ENCODE assay signal across 8 cellular contexts in genomic region chr20:62642666-62643520, GRCh38. TPM values are rescaled to one million over a fixed set of nuclear protein-coding genes. Genes with fewer than 3 reads are reported as not detected.
A peak's percentile ranks its signal among the peaks of the same experiment; 100 is the strongest.
DNase-seq lines count a peak whose midpoint lies in the region; TF ChIP-seq lines count a peak whose summit lies in the region.

No MANE protein-coding gene starts in this region.

- H2BK15ac ChIP-seq in H9 (ENCODE audit: low read depth, low read length): no peak overlapping the region

- H2BK12ac ChIP-seq in H9 (ENCODE audit: insufficient read length, low read depth, low read length): no peak overlapping the region

- H4K20me1 ChIP-seq in H9 (ENCODE audit: control insufficient read depth, insufficient read depth, insufficient read length): no peaks in the 10 kb centered on the region

- peak overlapping the region; percentile 67 for H3K4me2 ChIP-seq in H9 (ENCODE audit: insufficient read depth, insufficient read length, low read length)

- no peak overlapping the region for H3K9ac ChIP-seq in H9 (ENCODE audit: extremely low read depth, insufficient read length, low read length)

- no peak overlapping the region for H2BK20ac ChIP-seq in H9 (ENCODE audit: low read depth, low read length, poor library complexity, severe bottlenecking)

- H3K27ac ChIP-seq in H9 (ENCODE audit: insufficient read length, low read depth, low read length) (no peak overlapping the region), esophagus muscularis mucosa (replicated peaks in 1 of 4) (peak overlapping the region; percentile 44 to 75 (median 72)), neutrophil (peak overlapping the region; percentile 49), urinary bladder (ENCODE audit: low read depth) (peak overlapping the region; percentile 24)

- H3K56ac ChIP-seq in H9 (ENCODE audit: insufficient read length, low read depth, low read length): no peak overlapping the region

- no peak overlapping the region for H4K5ac ChIP-seq in H9 (ENCODE audit: insufficient read length, low read depth, low read length)

- no peak overlapping the region for H3K4ac ChIP-seq in H9 (ENCODE audit: low read depth, low read length)

- peaks cover 8% of the 10 kb centered on the region for H3K23me2 ChIP-seq in H9 (ENCODE audit: insufficient read length, low read depth, low read length, poor library complexity, severe bottlenecking)

- peak overlapping the region; percentile 56 to 63 (median 62) for H3K4me3 ChIP-seq in esophagus muscularis mucosa
- H3K4me3 ChIP-seq in neutrophil (ENCODE audit: low read depth in 1 of 2, low read length in 1 of 2): peak overlapping the region; percentile 59 to 67
- peak overlapping the region; percentile 50 for H3K4me3 ChIP-seq in urinary bladder (ENCODE audit: low read depth, low read length)

- H2AK5ac ChIP-seq in H9 (ENCODE audit: insufficient read length, low read length): no peak overlapping the region

- no peak overlapping the region for H3K23ac ChIP-seq in H9 (ENCODE audit: insufficient read length, low read depth, low read length)

- H3K79me2 ChIP-seq in H9 (ENCODE audit: insufficient read depth, low read length): peaks cover 3% of the 10 kb centered on the region; the same call in 1 of the 2 replicates

- no peak overlapping the region for H2BK5ac ChIP-seq in H9 (ENCODE audit: insufficient read length, low read length)

- no peaks in the 10 kb centered on the region for H3K9me3 ChIP-seq in H9 (ENCODE audit: control insufficient read depth, low read depth, low read length)
- no peaks in the 10 kb centered on the region for H3K9me3 ChIP-seq in esophagus muscularis mucosa
- H3K9me3 ChIP-seq in neutrophil: no peaks in the 10 kb centered on the region

- TF ChIP-seq CTCF in H9 (conservative IDR thresholded peaks at IDR 0.05): no peak
- TF ChIP-seq CTCF in esophagus muscularis mucosa (IDR thresholded peaks at IDR 0.05): no peak
- TF ChIP-seq CTCF in neutrophil (IDR thresholded peaks at IDR 0.05): no peak

- H4K8ac ChIP-seq in H9 (replicated peaks; ENCODE audit: insufficient read length, low read depth, low read length): no peak overlapping the region

- H3K27me3 Mint-ChIP-seq in H9 (ENCODE audit: low read depth): peaks cover 64% of the 10 kb centered on the region

- no peak overlapping the region for H2BK120ac ChIP-seq in H9 (ENCODE audit: low read depth, low read length, poor library complexity, severe bottlenecking)

- no peaks in the 10 kb centered on the region for H3K79me1 ChIP-seq in H9 (ENCODE audit: insufficient read depth, low read depth, low read length, poor library complexity, severe bottlenecking)

- intact Hi-C loops in esophagus muscularis mucosa (cut with DNase I): no loop called here

- peak; percentile 15 for DNase-seq in EH (ENCODE audit: low read depth)
- DNase-seq in H9: peak; percentile 49
- DNase-seq in NCI-H1105 treated with DMSO at 0.1 percent for 48 hours (lab: John Stamatoyannopoulos, UW): peak; percentile 52
- DNase-seq in activated CD8-positive, alpha-beta memory T cell treated with anti-CD3 and anti-CD28 coated beads, Interleukin-2, amount 50 U/mL, for 1 hour (ENCODE audit: extremely low read depth): peak; percentile 19
- DNase-seq in esophagus muscularis mucosa (ENCODE audit: extremely low spot score): no peak
- no peak for DNase-seq in mesenteric fat pad (ENCODE audit: low spot score)

- peak overlapping the region; percentile 67 to 70 for H3K4me3 Mint-ChIP-seq in H9

- H3K14ac ChIP-seq in H9 (ENCODE audit: insufficient read depth, low read length): no peak overlapping the region

- H3K4me1 Mint-ChIP-seq in H9: peaks cover 14 to 29% of the 10 kb centered on the region in 2 experiments

- TF ChIP-seq POLR2A in esophagus muscularis mucosa (IDR thresholded peaks at IDR 0.05; ENCODE audit: low read depth): no peak

- no peak overlapping the region for H3K27ac Mint-ChIP-seq in H9

- H3K36me3 ChIP-seq in esophagus muscularis mucosa: peaks cover 0 to 16% (median 1%) of the 10 kb centered on the region in 4 donors
- H3K36me3 ChIP-seq in neutrophil: no peaks in the 10 kb centered on the region
- H3K36me3 ChIP-seq in urinary bladder (ENCODE audit: insufficient read depth): no peaks in the 10 kb centered on the region

- H3K27me3 ChIP-seq in H9 (ENCODE audit: insufficient read depth, low read length): peaks cover 9% of the 10 kb centered on the region; the same call in 1 of the 2 replicates
- peaks cover 0 to 87% (median 21%) of the 10 kb centered on the region in 4 donors for H3K27me3 ChIP-seq in esophagus muscularis mucosa
- peaks cover 64% of the 10 kb centered on the region for H3K27me3 ChIP-seq in neutrophil

- H3K4me1 ChIP-seq in H9 (ENCODE audit: insufficient read depth, low read length) (peaks cover 5% of the 10 kb centered on the region), esophagus muscularis mucosa (peaks cover 33 to 56% (median 50%) of the 10 kb centered on the region in 4 donors), neutrophil (ENCODE audit: control insufficient read depth in 1 of 2, insufficient read depth in 1 of 2, low read depth in 1 of 2, low read length in 1 of 2) (peaks cover 35 to 45% of the 10 kb centered on the region in 2 experiments), urinary bladder (ENCODE audit: insufficient read depth) (peaks cover 5% of the 10 kb centered on the region)

- no peak for TF ChIP-seq EP300 in esophagus muscularis mucosa (IDR thresholded peaks at IDR 0.05)

- no peak overlapping the region for H3K18ac ChIP-seq in H9 (ENCODE audit: insufficient read length, low read depth, low read length)

- no peak overlapping the region for H4K91ac ChIP-seq in H9 (ENCODE audit: insufficient read length, low read depth, low read length)

- peaks cover 0 to 2% (median 0%) of the 10 kb centered on the region in 3 experiments; a peak in 1 of 7 replicates for H3K36me3 Mint-ChIP-seq in H9 (ENCODE audit: insufficient read depth in 1 of 3, low read depth in 3 of 3)

- no CpG with 5 or more reads among the region's 84 CpGs for WGBS in H9 (ENCODE audit: extremely low coverage, insufficient read length, low lambda C conversion rate)
- 2% methylated on average over 32 of the region's 84 CpGs for WGBS in esophagus muscularis mucosa
- 1% methylated on average over 84 of the region's 84 CpGs for whole genome bisulfite sequencing in urinary bladder

- H2AFZ ChIP-seq in H9 (ENCODE audit: low read length): no peak overlapping the region

- H3T11ph ChIP-seq in H9 (ENCODE audit: low read length): no peak overlapping the region

- H3K9me3 Mint-ChIP-seq in H9: no peaks in the 10 kb centered on the region; a peak in 1 of 5 replicates

RNA-seq across cellular contexts. Expression of gene SLCO4A1, which starts 0.6 kb away (rescaled TPM):
- total RNA-seq in H9 (2021) (8.4 and 9.4 TPM in 2 replicates), esophagus muscularis mucosa (10 to 100 TPM in 3 of 4 donors, 1 to 10 TPM in 1; 10.0 to 42.4 (median 30.1) TPM), urinary bladder (1.4 TPM), mesenteric fat pad (44.4 TPM)
- 24.8 TPM for polyA plus RNA-seq in urinary bladder

Comparison
In these comparisons a context has a peak if more than half of its experiments do, and no peak if none do; other contexts are left out.
1. DNase-seq: peak in EH (single experiment), H9 (single experiment), NCI-H1105 treated with DMSO at 0.1 percent for 48 hours (single experiment) and activated CD8-positive, alpha-beta memory T cell treated with anti-CD3 and anti-CD28 coated beads, Interleukin-2, amount 50 U/mL, for 1 hour (single experiment); none in esophagus muscularis mucosa (single experiment) and mesenteric fat pad (single experiment).
2. Peak in every context shown above with its lines, with median percentiles within 50 percentile points of each other: H3K4me3 ChIP-seq.